1 cellular context compared by ENCODE assay signal in genomic region chr9:126804696-126805545, GRCh38.
TF ChIP-seq lines count a peak whose summit lies in the region.

TSS of gene ZBTB43 (plus strand) at chr9:126805040. CDS start at chr9:126832510, 27,470 bp downstream.

TF ChIP-seq in HepG2, 621 proteins besides CTCF, POLR2A, EP300 and RAD21 (continued from another document and continues in another):
- TF ChIP-seq PAXIP1 (CRISPR knock-in tag; conservative IDR thresholded peaks at IDR 0.05) (no peak), GABPA (IDR thresholded peaks at IDR 0.05; ENCODE audit: low read depth, low read length) (peak; percentile 97), GABPA (CRISPR knock-in tag; IDR thresholded peaks at IDR 0.05; ENCODE audit: low read depth) (peak; percentile 99), ZNF343 (CRISPR knock-in tag; IDR thresholded peaks at IDR 0.05) (0 out of 2 replicates have a peak, but pooled peaks have one; percentile 30), ZNF333 (CRISPR knock-in tag; IDR thresholded peaks at IDR 0.05; ENCODE audit: borderline replicate concordance) (no peak; the same call in 1 of the 2 replicates), NFE2L1 (CRISPR knock-in tag; IDR thresholded peaks at IDR 0.05; ENCODE audit: borderline replicate concordance) (no peak), ZMAT5 (CRISPR knock-in tag; IDR thresholded peaks at IDR 0.05; ENCODE audit: borderline replicate concordance, low read depth) (no peak), HOMEZ (CRISPR knock-in tag; IDR thresholded peaks at IDR 0.05; ENCODE audit: low read depth) (peak; percentile 81), ZSCAN30 (CRISPR knock-in tag; IDR thresholded peaks at IDR 0.05) (no peak), ZNF546 (CRISPR knock-in tag; conservative IDR thresholded peaks at IDR 0.05) (no peak; the same call in 1 of the 2 replicates), MLX (CRISPR knock-in tag; IDR thresholded peaks at IDR 0.05) (no peak), ISX (CRISPR knock-in tag; conservative IDR thresholded peaks at IDR 0.05) (no peak), ZNF598 (CRISPR knock-in tag; IDR thresholded peaks at IDR 0.05; ENCODE audit: borderline replicate concordance) (0 out of 2 replicates have a peak, but pooled peaks have one; percentile 11), ZBTB43 (CRISPR knock-in tag; conservative IDR thresholded peaks at IDR 0.05) (no peak), SALL1 (CRISPR knock-in tag; IDR thresholded peaks at IDR 0.05) (peak; percentile 77), IRF9 (CRISPR knock-in tag; IDR thresholded peaks at IDR 0.05; ENCODE audit: borderline replicate concordance) (0 out of 2 replicates have a peak, but pooled peaks have one; percentile 42), SALL2 (CRISPR knock-in tag; IDR thresholded peaks at IDR 0.05) (no peak; the same call in 1 of the 2 replicates), CBFB (CRISPR knock-in tag; IDR thresholded peaks at IDR 0.05) (no peak), ZNF616 (CRISPR knock-in tag; IDR thresholded peaks at IDR 0.05; ENCODE audit: low read depth) (no peak), ZKSCAN1 (IDR thresholded peaks at IDR 0.05; ENCODE audit: low read length) (peak; percentile 91), ZNF274 (CRISPR knock-in tag; IDR thresholded peaks at IDR 0.05) (no peak), ZNF280B (CRISPR knock-in tag; IDR thresholded peaks at IDR 0.05; ENCODE audit: borderline replicate concordance) (peak; percentile 92; the same call in 1 of the 2 replicates), HBP1 (CRISPR knock-in tag; IDR thresholded peaks at IDR 0.05; ENCODE audit: low read depth) (no peak; the same call in none of the 2 replicates), ZNF646 (CRISPR knock-in tag; IDR thresholded peaks at IDR 0.05) (no peak), CAMTA2 (CRISPR knock-in tag; IDR thresholded peaks at IDR 0.05; ENCODE audit: borderline replicate concordance) (0 out of 2 replicates have a peak, but pooled peaks have one; percentile 91), ZNF430 (CRISPR knock-in tag; IDR thresholded peaks at IDR 0.05) (0 out of 2 replicates have a peak, but pooled peaks have one; percentile 50), ZNF7 (CRISPR knock-in tag; IDR thresholded peaks at IDR 0.05) (no peak), FUBP1 (CRISPR knock-in tag; IDR thresholded peaks at IDR 0.05; ENCODE audit: borderline replicate concordance) (no peak), JUND (CRISPR knock-in tag; IDR thresholded peaks at IDR 0.05) (peak; percentile 50; the same call in 1 of the 2 replicates), NAIF1 (CRISPR knock-in tag; IDR thresholded peaks at IDR 0.05; ENCODE audit: borderline replicate concordance) (0 out of 2 replicates have a peak, but pooled peaks have one; percentile 25), HOXA5 (CRISPR knock-in tag; IDR thresholded peaks at IDR 0.05) (peak; percentile 48; the same call in 1 of the 2 replicates)
